In genomic region chr1:21782868-21783678, GRCh38 we compare ENCODE assay signal across 8 cellular contexts. TPM values are rescaled to one million over a fixed set of nuclear protein-coding genes. Genes with fewer than 3 reads are reported as not detected.
A peak's percentile ranks its signal among the peaks of the same experiment; 100 is the strongest.
DNase-seq lines count a peak whose midpoint lies in the region; ATAC-seq and TF ChIP-seq lines count a peak whose summit lies in the region.

Gene USP48, minus strand, starts transcription at chr1:21783149. Its CDS starts 192 bp downstream, at chr1:21782957.

- H3K4me3 ChIP-seq in OCI-LY1 (ENCODE audit: low read depth, low read length, poor library complexity, severe bottlenecking) (peak within 1 kb of the TSS; percentile 72), mesodermal cell (ENCODE audit: extremely low read depth, insufficient read depth, low read length, poor library complexity, severe bottlenecking) (peak within 1 kb of the TSS; percentile 89)

- peak; percentile 63 for ATAC-seq in GM21526 (IDR thresholded peaks at IDR 0.05; ENCODE audit: low FRiP score, unreplicated experiment)

- H2AFZ ChIP-seq in OCI-LY1 (ENCODE audit: low read length) = peak within 1 kb of the TSS; percentile 42; the same call in 1 of the 2 replicates

- peak within 1 kb of the TSS; percentile 82 for H3K4me2 ChIP-seq in OCI-LY1 (ENCODE audit: low read length)

- H3K79me2 ChIP-seq in OCI-LY1 (ENCODE audit: insufficient read depth, low read length) = peaks cover 42% of the 10 kb centered on the region

- peak within 1 kb of the TSS; percentile 87 for H3K9ac ChIP-seq in OCI-LY1 (ENCODE audit: low read length)

- no peak for TF ChIP-seq CTCF in OCI-LY1 (IDR thresholded peaks at IDR 0.05; ENCODE audit: low read length)

- no peaks in the 10 kb centered on the region; the same call in 1 of the 2 replicates for H3K36me3 ChIP-seq in OCI-LY1 (ENCODE audit: insufficient read depth, low read length)
- H3K36me3 ChIP-seq in mesodermal cell (ENCODE audit: control insufficient read depth, insufficient read depth, low read length) = no peaks in the 10 kb centered on the region

- no peaks in the 10 kb centered on the region for H3F3A ChIP-seq in OCI-LY1 (ENCODE audit: insufficient read depth, low read length)

- DNase-seq in Caki2 (ENCODE audit: low read depth) (peak; percentile 94), HuH-7 (ENCODE audit: low spot score) (peak; percentile 90)
- peak; percentile 95 for DNase-seq in activated CD8-positive, alpha-beta memory T cell treated with anti-CD3 and anti-CD28 coated beads, Interleukin-2, amount 50 U/mL, for 4 hours
- DNase-seq in stimulated activated CD8-positive, alpha-beta memory T cell treated with anti-CD3 and anti-CD28 coated beads, Interleukin-15, amount 100 ng/mL, for 24 hours (ENCODE audit: low read depth) = peak; percentile 94

- WGBS in mesodermal cell (ENCODE audit: insufficient coverage in 2 of 2), 2 experiments = 0% methylated on average over 60 to 69 of the region's 82 CpGs

- H4K20me1 ChIP-seq in OCI-LY1 (ENCODE audit: insufficient read depth, low read length) = no peaks in the 10 kb centered on the region

- in situ Hi-C loops in Caki2 (cut with HindIII; ENCODE audit: low pct_unique_long_range_greater_than_20kb, low sequenced_read_pairs) = no loop called here
- in situ Hi-C loops in endometrial microvascular endothelial cells (cut with HindIII; ENCODE audit: inconsistent ontology term, low pct_unique_long_range_greater_than_20kb, low sequenced_read_pairs) = no loop called here

- H3K4me1 ChIP-seq in OCI-LY1 (ENCODE audit: insufficient read depth, low read length, severe bottlenecking) (peaks cover 18% of the 10 kb centered on the region), mesodermal cell (ENCODE audit: control insufficient read depth, insufficient read depth, low read length, poor library complexity, severe bottlenecking) (peaks cover 7% of the 10 kb centered on the region)

- H3K27me3 ChIP-seq in OCI-LY1 (ENCODE audit: insufficient read depth, low read length) = no peaks in the 10 kb centered on the region

- H3K9me2 ChIP-seq in OCI-LY1 (ENCODE audit: low read depth, low read length) = no peaks in the 10 kb centered on the region

- H3K9me3 ChIP-seq in OCI-LY1 (ENCODE audit: low read length) (no peaks in the 10 kb centered on the region), mesodermal cell (ENCODE audit: control insufficient read depth, low read length) (no peaks in the 10 kb centered on the region)

- H3K27ac ChIP-seq in OCI-LY1 (ENCODE audit: low read depth, low read length, poor library complexity, severe bottlenecking) (peak within 1 kb of the TSS; percentile 97), mesodermal cell (ENCODE audit: low read depth, low read length, severe bottlenecking) (peak within 1 kb of the TSS; percentile 100)

RNA-seq across cellular contexts. Expression of gene USP48, which starts in this region (rescaled TPM):
- 12.5 and 19.3 TPM in 2 replicates for total RNA-seq in Caki2 (2014; rRNA removed; shearing (Covaris generic); ENCODE audit: low replicate concordance)
- total RNA-seq in endometrial microvascular endothelial cells (ENCODE audit: inconsistent ontology term) = 50.8 TPM
- polyA plus RNA-seq in mesodermal cell (2013, experiment 1 of 2) = 43.2 TPM
- polyA plus RNA-seq in mesodermal cell (2013, experiment 2 of 2) = 47.2 TPM

Comparison
In these comparisons a context has a peak if more than half of its experiments do, and no peak if none do; other contexts are left out.
1. Peak in every context shown above with its lines: DNase-seq, ATAC-seq, H3K4me3 ChIP-seq and H3K27ac ChIP-seq.